Comparison of ENCODE assay signal across 8 cellular contexts in genomic region chr5:43020294-43020711, GRCh38. TPM values are rescaled to one million over a fixed set of nuclear protein-coding genes. Genes with fewer than 3 reads are reported as not detected.
A peak's percentile ranks its signal among the peaks of the same experiment; 100 is the strongest.
DNase-seq lines count a peak whose midpoint lies in the region; ATAC-seq and TF ChIP-seq lines count a peak whose summit lies in the region.

No MANE protein-coding gene starts in this region.

- H3K27ac Mint-ChIP-seq in T-helper 1 cell treated with Interleukin-12 subunit alpha and Interleukin-12 subunit beta and Interleukin-4 antibody, amounts not matched to agents 30 μg/mL and 1 μg/mL, for 36 hours = peak overlapping the region; percentile 100
- H3K27ac Mint-ChIP-seq in memory B cell (peak overlapping the region; percentile 98), type B pancreatic cell (peak overlapping the region; percentile 96)

- ATAC-seq in HG02610 (IDR thresholded peaks at IDR 0.05; ENCODE audit: unreplicated experiment) (peak; percentile 18), memory B cell (ENCODE audit: low read depth) (no peak)

- peaks cover 0 to 5% of the 10 kb centered on the region in 2 donors for H3K9me3 ChIP-seq in ascending aorta

- H3K4me3 Mint-ChIP-seq in T-helper 1 cell treated with Interleukin-12 subunit alpha and Interleukin-12 subunit beta and Interleukin-4 antibody, amounts not matched to agents 30 μg/mL and 1 μg/mL, for 36 hours = peak overlapping the region; percentile 96
- peak overlapping the region; percentile 95 for H3K4me3 Mint-ChIP-seq in memory B cell
- peak overlapping the region; percentile 95 for H3K4me3 Mint-ChIP-seq in type B pancreatic cell

- no peaks in the 10 kb centered on the region for H3K9me3 Mint-ChIP-seq in T-helper 1 cell treated with Interleukin-12 subunit alpha and Interleukin-12 subunit beta and Interleukin-4 antibody, amounts not matched to agents 30 μg/mL and 1 μg/mL, for 36 hours
- H3K9me3 Mint-ChIP-seq in memory B cell (no peaks in the 10 kb centered on the region), type B pancreatic cell (no peaks in the 10 kb centered on the region)

- TF ChIP-seq CTCF in ascending aorta (IDR thresholded peaks at IDR 0.05) (no peak), type B pancreatic cell (conservative IDR thresholded peaks at IDR 0.05) (peak; percentile 3)

- H3K4me1 Mint-ChIP-seq in T-helper 1 cell treated with Interleukin-12 subunit alpha and Interleukin-12 subunit beta and Interleukin-4 antibody, amounts not matched to agents 30 μg/mL and 1 μg/mL, for 36 hours (ENCODE audit: low read depth) = peaks cover 34% of the 10 kb centered on the region
- H3K4me1 Mint-ChIP-seq in memory B cell = peaks cover 8% of the 10 kb centered on the region
- H3K4me1 Mint-ChIP-seq in type B pancreatic cell (ENCODE audit: unreplicated experiment) = peaks cover 19% of the 10 kb centered on the region

- no peaks in the 10 kb centered on the region for H3K27me3 Mint-ChIP-seq in T-helper 1 cell treated with Interleukin-12 subunit alpha and Interleukin-12 subunit beta and Interleukin-4 antibody, amounts not matched to agents 30 μg/mL and 1 μg/mL, for 36 hours (ENCODE audit: low read depth)
- H3K27me3 Mint-ChIP-seq in memory B cell = no peaks in the 10 kb centered on the region
- peaks cover 94% of the 10 kb centered on the region for H3K27me3 Mint-ChIP-seq in type B pancreatic cell

- intact Hi-C loops in ascending aorta (cut with DNase I) = no loop called here

- no peaks in the 10 kb centered on the region for H3K4me1 ChIP-seq in ascending aorta

- peak overlapping the region; percentile 43 to 49 for H3K27ac ChIP-seq in ascending aorta

- no peaks in the 10 kb centered on the region for H3K36me3 ChIP-seq in ascending aorta

- DNase-seq in T-helper 1 cell = no peak
- DNase-seq in NCI-H2081 (lab: John Stamatoyannopoulos, UW) = peak; percentile 57 to 84
- no peak for DNase-seq in ascending aorta (ENCODE audit: low spot score in 2 of 2)
- DNase-seq in memory B cell (ENCODE audit: low spot score in 2 of 2) = peak in 1 of 2 donors; percentile 20
- no peak for DNase-seq in type B pancreatic cell (ENCODE audit: extremely low spot score, unreplicated experiment)
- no peak for DNase-seq in SIG-M5 treated with dmso at 0.1 percent for 504 hours (lab: John Stamatoyannopoulos, UW; ENCODE audit: unreplicated experiment)

- peak overlapping the region; percentile 71 to 75 for H3K4me3 ChIP-seq in ascending aorta

- no peaks in the 10 kb centered on the region for H3K27me3 ChIP-seq in ascending aorta

- peaks cover 9% of the 10 kb centered on the region for H3K36me3 Mint-ChIP-seq in T-helper 1 cell treated with Interleukin-12 subunit alpha and Interleukin-12 subunit beta and Interleukin-4 antibody, amounts not matched to agents 30 μg/mL and 1 μg/mL, for 36 hours (ENCODE audit: low read depth)
- H3K36me3 Mint-ChIP-seq in memory B cell (peaks cover 3% of the 10 kb centered on the region), type B pancreatic cell (no peaks in the 10 kb centered on the region)

RNA-seq across cellular contexts. Expression of gene ANXA2R, which starts 19.8 kb away (rescaled TPM):
- total RNA-seq in ascending aorta (5.1 TPM), type B pancreatic cell (ENCODE audit: low replicate concordance) (0.34 and 0.74 TPM in 2 replicates)

Comparison
In these comparisons a context has a peak if more than half of its experiments do, and no peak if none do; other contexts are left out.
1. DNase-seq: peak in NCI-H2081 (2 of 2); none in T-helper 1 cell (0 of 5), ascending aorta (0 of 2), type B pancreatic cell (single experiment) and SIG-M5 treated with dmso at 0.1 percent for 504 hours (single experiment).
2. Peak in every context shown above with its lines, with median percentiles within 50 percentile points of each other: H3K27ac Mint-ChIP-seq and H3K4me3 Mint-ChIP-seq.